In genomic region chr11:12087075-12087775, GRCh38 we compare ENCODE assay signal across 8 cellular contexts. TPM values are rescaled to one million over a fixed set of nuclear protein-coding genes. Genes with fewer than 3 reads are reported as not detected.
DNase-seq lines count a peak whose midpoint lies in the region; ATAC-seq and TF ChIP-seq lines count a peak whose summit lies in the region.

No MANE protein-coding gene starts in this region.

- no peak overlapping the region for H3K4me3 ChIP-seq in Caco-2 (ENCODE audit: low read depth, low read length)

- in situ Hi-C loops in GM13976 (cut with MboI; ENCODE audit: low sequenced_read_pairs, unreplicated experiment) = no loop called here

- ATAC-seq in HG02798 (IDR thresholded peaks at IDR 0.05; ENCODE audit: poor library complexity, unreplicated experiment) (peak; percentile 64), T-helper 17 cell (peak; percentile 91), GM19328 (IDR thresholded peaks at IDR 0.05; ENCODE audit: unreplicated experiment) (no peak)

- CTCF ChIA-PET in Caco-2 (lab: Charles Lee) = interaction anchor here (0.6 to 3.3 kb wide), 22 partner anchors 15 to 268 kb away, joined by 3 to 21 read pairs (median 4); partner anchors contain the start of gene MICAL2

- BruUV-seq in Caco-2 (replicated peaks; lab: Mats Ljungman, UMichigan) = no TSS peak

- DNase-seq in Caco-2 (peak; percentile 34 to 42), T-helper 17 cell (peak in 1 of 3 donors; percentile 24), chondrocyte (ENCODE audit: low spot score) (no peak), myocyte (ENCODE audit: low read depth) (peak; percentile 80), GM13976 (ENCODE audit: low spot score) (no peak), AG08396 (ENCODE audit: low spot score) (no peak)

- TF ChIP-seq CTCF in Caco-2 (IDR thresholded peaks at IDR 0.05; ENCODE audit: insufficient read depth in 1 of 2, low read depth in 1 of 2, low read length in 1 of 2, severe bottlenecking in 1 of 2, unreplicated experiment in 1 of 2) (peak; percentile 7 to 11), chondrocyte (IDR thresholded peaks at IDR 0.05) (peak; percentile 62), GM13976 (IDR thresholded peaks at IDR 0.05; ENCODE audit: borderline replicate concordance, control extremely low read depth, extremely low read depth, insufficient read depth, missing control alignments) (no peak)

- H3K4me1 Mint-ChIP-seq in Caco-2 (ENCODE audit: low read depth, unreplicated experiment) (peaks cover 59% of the 10 kb centered on the region), T-helper 17 cell (peaks cover 51% of the 10 kb centered on the region), chondrocyte (ENCODE audit: low read depth) (peaks cover 85% of the 10 kb centered on the region)

- H3K9me3 Mint-ChIP-seq in Caco-2 (ENCODE audit: unreplicated experiment) (peaks cover 14% of the 10 kb centered on the region), chondrocyte (ENCODE audit: low read depth) (no peaks in the 10 kb centered on the region)

- peaks cover under 1% of the 10 kb centered on the region for H3K36me3 Mint-ChIP-seq in Caco-2 (ENCODE audit: insufficient read depth, unreplicated experiment)
- H3K36me3 Mint-ChIP-seq in T-helper 17 cell (ENCODE audit: low read depth) = no peaks in the 10 kb centered on the region
- no peaks in the 10 kb centered on the region for H3K36me3 Mint-ChIP-seq in chondrocyte (ENCODE audit: low read depth)

- POLR2A ChIA-PET in Caco-2 (lab: Charles Lee) = interaction anchor here (1.0 to 2.6 kb wide), 2 partner anchors 20 to 23 kb away, joined by 3 to 13 read pairs; partner anchors contain the start of gene MICAL2

- intact Hi-C loops in Caco-2 (cut with micrococcal nuclease; ENCODE audit: unreplicated experiment) = loop anchor here (2.0 kb wide), 1 partner anchor 40 kb away; no protein-coding TSS in a partner anchor

- H3K9me3 ChIP-seq in Caco-2 = no peaks in the 10 kb centered on the region
- no peaks in the 10 kb centered on the region for H3K9me3 ChIP-seq in T-helper 17 cell (ENCODE audit: control insufficient read depth, low read length, poor library complexity, severe bottlenecking)

- peaks cover 72% of the 10 kb centered on the region for H3K4me1 ChIP-seq in Caco-2

- no peaks in the 10 kb centered on the region for H3K27me3 ChIP-seq in Caco-2 (replicated peaks; ENCODE audit: control insufficient read depth, insufficient read depth, low read length)

- H3K36me3 ChIP-seq in Caco-2 (ENCODE audit: control insufficient read depth, insufficient read depth, low read length) = no peaks in the 10 kb centered on the region

- H3K4me3 Mint-ChIP-seq in Caco-2 (ENCODE audit: unreplicated experiment) (no peak overlapping the region), T-helper 17 cell (peak overlapping the region; percentile 86), chondrocyte (ENCODE audit: unreplicated experiment) (peak overlapping the region; percentile 76)

- H3K27ac Mint-ChIP-seq in Caco-2 (ENCODE audit: unreplicated experiment) (peak overlapping the region; percentile 78), T-helper 17 cell (peak overlapping the region; percentile 85), chondrocyte (ENCODE audit: unreplicated experiment) (peak overlapping the region; percentile 100)

- H3K27me3 Mint-ChIP-seq in Caco-2 (ENCODE audit: insufficient read depth, unreplicated experiment) = no peaks in the 10 kb centered on the region
- H3K27me3 Mint-ChIP-seq in T-helper 17 cell = no peaks in the 10 kb centered on the region
- H3K27me3 Mint-ChIP-seq in chondrocyte (ENCODE audit: low read depth) = no peaks in the 10 kb centered on the region

RNA-seq across cellular contexts. Expression of gene MICAL2, which starts 23.2 kb away (rescaled TPM):
- total RNA-seq in Caco-2 (2022) = 247 and 272 TPM in 2 replicates
- 10 to 100 TPM; 52.0 to 66.9 TPM for total RNA-seq in T-helper 17 cell
- 296 to 393 TPM (median 372 TPM) in 3 replicates for total RNA-seq in chondrocyte
- total RNA-seq in myocyte = 14.7 TPM in 2 replicates
- polyA plus RNA-seq in myocyte (2012) = 179 TPM

Comparison
In these comparisons a context has a peak if more than half of its experiments do, and no peak if none do; other contexts are left out.
1. DNase-seq: peak in Caco-2 (2 of 2) and myocyte (single experiment); none in chondrocyte (single experiment), GM13976 (single experiment) and AG08396 (single experiment).
2. Peak in every context shown above with its lines, with median percentiles within 50 percentile points of each other: H3K27ac Mint-ChIP-seq.